ENCODE assay signal across 9 cellular contexts in the genomic region with DNA sequence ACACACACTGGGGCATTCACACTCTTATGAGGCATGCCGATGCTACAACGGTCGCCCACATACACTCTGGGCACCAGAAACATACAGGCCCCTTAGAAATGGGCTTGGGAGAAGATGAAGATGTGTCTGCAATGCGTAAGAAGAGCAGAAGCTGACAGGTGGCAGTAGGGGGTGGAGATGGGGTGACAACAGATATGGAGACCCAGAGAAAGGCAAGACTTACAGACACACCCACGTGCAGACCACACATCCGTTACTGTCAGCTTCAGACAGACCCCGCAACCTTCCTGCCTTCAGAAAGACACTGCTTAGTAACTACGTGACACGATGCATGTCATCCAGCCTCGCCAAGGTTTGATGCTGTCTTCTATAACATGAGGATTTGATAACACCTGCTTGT.
DNase-seq lines count a peak whose midpoint lies in the region; ATAC-seq and TF ChIP-seq lines count a peak whose summit lies in the region.
"Had no signal": no experiment of that assay in that cellular context is flagged by ENCODE, and none has a peak within 500 bp of the region (broad histone marks: within the 10 kb centered on the region; RNA-seq: fewer than 3 reads in every experiment).

No MANE protein-coding gene starts in this region.

- H3K9me3 Mint-ChIP-seq in IgD-negative memory B cell (no peaks in the 10 kb centered on the region), glutamatergic neuron (ENCODE audit: unreplicated experiment) (peaks cover 3% of the 10 kb centered on the region)

- no peak overlapping the region for H3K4me3 ChIP-seq in aorta (ENCODE audit: low read length in 2 of 2)

- no peak for TF ChIP-seq CTCF in glutamatergic neuron (IDR thresholded peaks at IDR 0.05; ENCODE audit: partially characterized antibody, unreplicated experiment)

- H3K27me3 Mint-ChIP-seq in IgD-negative memory B cell (no peaks in the 10 kb centered on the region), glutamatergic neuron (ENCODE audit: unreplicated experiment) (peaks cover 4% of the 10 kb centered on the region)

- no peaks in the 10 kb centered on the region for H3K36me3 ChIP-seq in aorta (ENCODE audit: control insufficient read depth in 1 of 2, insufficient read depth in 2 of 2, low read length in 1 of 2)

- H3K4me1 Mint-ChIP-seq in IgD-negative memory B cell (peaks cover 32 to 57% (median 55%) of the 10 kb centered on the region in 3 donors), glutamatergic neuron (ENCODE audit: low read depth, unreplicated experiment) (peaks cover 5% of the 10 kb centered on the region)

- no peak overlapping the region for H3K27ac ChIP-seq in aorta (ENCODE audit: low read depth in 1 of 2, low read length in 2 of 2)
- H3K27ac ChIP-seq: parathyroid adenoma had no signal

- H3K9me3 ChIP-seq in aorta (ENCODE audit: control insufficient read depth, low read length) = no peaks in the 10 kb centered on the region

- no peak for ATAC-seq in aorta (ENCODE audit: low FRiP score)

- H3K4me1 ChIP-seq in aorta (ENCODE audit: control insufficient read depth in 1 of 2, insufficient read depth in 2 of 2, low read length in 2 of 2) = no peaks in the 10 kb centered on the region
- H3K4me1 ChIP-seq: parathyroid adenoma had no signal

- H3K4me3 Mint-ChIP-seq in IgD-negative memory B cell = peak overlapping the region; percentile 1 to 80 (median 50)
- H3K4me3 Mint-ChIP-seq in glutamatergic neuron (ENCODE audit: unreplicated experiment) = no peak overlapping the region

- WGBS in aorta, 2 donors = 91 to 92% methylated on average over 10 of the region's 10 CpGs

- no peaks in the 10 kb centered on the region for H3K36me3 Mint-ChIP-seq in IgD-negative memory B cell
- H3K36me3 Mint-ChIP-seq in glutamatergic neuron (ENCODE audit: unreplicated experiment) = no peaks in the 10 kb centered on the region

- peak; percentile 62 to 80 for DNase-seq in activated CD8-positive, alpha-beta memory T cell treated with anti-CD3 and anti-CD28 coated beads for 4 hours (ENCODE audit: low read depth in 2 of 2)
- peak; percentile 3 for DNase-seq in glutamatergic neuron
- DNase-seq in stimulated activated CD8-positive, alpha-beta memory T cell treated with anti-CD3 and anti-CD28 coated beads, Interleukin-15, amount 100 ng/mL, for 4 hours (ENCODE audit: low read depth in 2 of 2) = peak; percentile 61 to 79
- no peak for DNase-seq in DMS53 (lab: John Stamatoyannopoulos, UW)
- DNase-seq in DMS153 (lab: John Stamatoyannopoulos, UW) = no peak
- no peak for DNase-seq in HCEC 1CT
- no peak for DNase-seq in aorta

- no peaks in the 10 kb centered on the region for H3K27me3 ChIP-seq in aorta (ENCODE audit: control insufficient read depth in 1 of 2, insufficient read depth in 2 of 2, low read length in 1 of 2)

- peak overlapping the region; percentile 92 to 98 (median 97) for H3K27ac Mint-ChIP-seq in IgD-negative memory B cell
- H3K27ac Mint-ChIP-seq in glutamatergic neuron (ENCODE audit: unreplicated experiment) = no peak overlapping the region

- intact Hi-C loops in aorta (cut with DNase I) = no loop called here

Comparison
In these comparisons a context has a peak if more than half of its experiments do, and no peak if none do; other contexts are left out.
1. DNase-seq: peak in activated CD8-positive, alpha-beta memory T cell treated with anti-CD3 and anti-CD28 coated beads for 4 hours (2 of 2), glutamatergic neuron (single experiment) and stimulated activated CD8-positive, alpha-beta memory T cell treated with anti-CD3 and anti-CD28 coated beads, Interleukin-15, amount 100 ng/mL, for 4 hours (2 of 2); none in DMS53 (single experiment), DMS153 (single experiment), HCEC 1CT (single experiment) and aorta (0 of 2).